Comparison of ENCODE assay signal across 1 cellular context in genomic region chr1:3821004-3821933, GRCh38.
A peak's percentile ranks its signal among the peaks of the same experiment; 100 is the strongest.
TF ChIP-seq lines count a peak whose summit lies in the region.

No MANE protein-coding gene starts in this region.

TF ChIP-seq in K562, 482 proteins besides CTCF, POLR2A, EP300 and RAD21:
- peak; percentile 63 for TF ChIP-seq CTCFL (IDR thresholded peaks at IDR 0.05; ENCODE audit: borderline replicate concordance, insufficient read depth, low read depth, low read length, poor library complexity, severe bottlenecking)
- no peak for TF ChIP-seq ELF1 (tag; IDR thresholded peaks at IDR 0.05)
